26 cellular contexts compared by ENCODE assay signal in the genomic region with DNA sequence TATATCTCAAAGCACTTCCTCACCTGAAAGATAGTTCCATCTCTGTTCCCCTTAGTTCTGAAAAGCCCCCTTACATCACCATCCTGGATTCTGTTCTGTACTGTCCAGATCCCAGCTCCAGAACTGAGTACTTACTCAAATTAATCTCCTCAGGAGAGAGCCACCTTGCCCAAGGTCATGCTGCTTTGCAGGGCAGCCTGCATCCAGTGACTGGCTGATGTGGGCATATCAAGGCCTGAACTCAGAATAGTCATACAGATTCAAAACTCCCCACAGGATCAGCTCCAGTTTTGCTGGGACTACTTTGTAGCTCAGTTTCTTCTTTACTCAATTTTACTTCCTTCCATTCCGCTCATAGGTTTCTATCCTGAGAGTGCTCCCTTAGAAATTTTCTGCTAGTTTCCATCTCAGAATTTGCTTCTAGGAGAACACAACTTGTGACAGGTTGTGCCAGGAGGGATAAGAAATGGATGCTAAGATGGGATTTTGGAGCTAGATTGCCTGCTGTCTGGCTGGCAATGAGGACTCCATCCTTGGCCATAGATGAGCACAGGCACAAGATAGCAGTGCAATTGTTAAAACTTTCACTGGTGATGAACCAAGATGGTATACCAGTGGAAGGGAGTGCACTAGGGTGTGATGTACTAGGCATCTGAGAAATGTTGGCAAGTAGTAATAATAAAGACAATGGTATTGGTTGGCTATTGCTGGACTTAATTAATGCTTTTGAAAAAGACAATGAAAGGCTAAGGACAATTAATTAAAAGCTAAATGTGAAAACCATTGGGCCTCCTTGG. TPM values are rescaled to one million over a fixed set of nuclear protein-coding genes. Genes with fewer than 3 reads are reported as not detected.
DNase-seq lines count a peak whose midpoint lies in the region; ATAC-seq and TF ChIP-seq lines count a peak whose summit lies in the region.
"Had no signal": no experiment of that assay in that cellular context is flagged by ENCODE, and none has a peak within 500 bp of the region (broad histone marks: within the 10 kb centered on the region; RNA-seq: fewer than 3 reads in every experiment).

No MANE protein-coding gene starts in this region.

- H3K9me3 Mint-ChIP-seq in CD14-positive monocyte (peaks cover 0 to 3% (median 0%) of the 10 kb centered on the region in 7 donors), immature natural killer cell (no peaks in the 10 kb centered on the region)
- H3K9me3 Mint-ChIP-seq: memory B cell; stimulated activated naive CD8-positive, alpha-beta T cell treated with anti-CD3 and anti-CD28 coated beads, Interleukin-15, amount 100 ng/mL, for 72 hours had no signal

- peak; percentile 52 to 61 for DNase-seq in NOMO-1 (lab: John Stamatoyannopoulos, UW; ENCODE audit: unreplicated experiment in 2 of 2)
- no peak for DNase-seq in NOMO-1 treated with dmso at 0.1 percent for 144 hours (lab: John Stamatoyannopoulos, UW; ENCODE audit: unreplicated experiment)
- no peak for DNase-seq in CD14-positive monocyte (ENCODE audit: low spot score)
- DNase-seq in NB4 (ENCODE audit: low read depth) = no peak
- DNase-seq in immature natural killer cell = no peak
- DNase-seq in brain microvascular endothelial cell = no peak
- DNase-seq in occipital lobe (lab: John Stamatoyannopoulos, UW) = no peak
- DNase-seq: cortex of kidney; effector memory CD4-positive, alpha-beta T cell; glutamatergic neuron; KBM-7; left lung; MG63; NCI-H1417 treated with DMSO at 0.1 percent for 48 hours; NCI-H2081; NCI-H524 treated with DMSO at 0.1 percent for 48 hours; NK-92 treated with Interleukin-12 subunit alpha and Interleukin-12 subunit beta, amount 100 ng/mL, for 24 hours; posterior cingulate gyrus; SIG-M5; stimulated activated CD4-positive, alpha-beta T cell treated with anti-CD3 and anti-CD28 coated beads, Interleukin-1b, Interleukin-23, amount 100 ng/mL, for 48 hours; stimulated activated naive CD8-positive, alpha-beta T cell treated with anti-CD3 and anti-CD28 coated beads, Interleukin-15, amount 100 ng/mL, for 72 hours had no signal

- H3K36me3 Mint-ChIP-seq in CD14-positive monocyte = peaks cover 43 to 66% of the 10 kb centered on the region in 2 donors
- H3K36me3 Mint-ChIP-seq in immature natural killer cell = peaks cover 18 to 44% (median 30%) of the 10 kb centered on the region in 3 donors

- ATAC-seq in HG03025 (IDR thresholded peaks at IDR 0.05; ENCODE audit: low FRiP score, unreplicated experiment) = no peak
- ATAC-seq: left lung; stimulated activated naive CD8-positive, alpha-beta T cell treated with anti-CD3 and anti-CD28 coated beads, Interleukin-15, amount 100 ng/mL, for 72 hours had no signal

- no peak overlapping the region for H3K27ac ChIP-seq in brain microvascular endothelial cell
- H3K27ac ChIP-seq: 22Rv1, C4-2B, right atrium auricular region had no signal

- H3K27me3 Mint-ChIP-seq in CD14-positive monocyte (ENCODE audit: low read depth in 3 of 3) = no peaks in the 10 kb centered on the region
- H3K27me3 Mint-ChIP-seq in immature natural killer cell (ENCODE audit: low read depth in 3 of 3) = peaks cover 8 to 12% (median 11%) of the 10 kb centered on the region in 3 donors
- H3K27me3 Mint-ChIP-seq: memory B cell; stimulated activated naive CD8-positive, alpha-beta T cell treated with anti-CD3 and anti-CD28 coated beads, Interleukin-15, amount 100 ng/mL, for 72 hours had no signal

- intact Hi-C loops in CD14-positive monocyte (cut with micrococcal nuclease) = no loop called here

- in situ Hi-C loops in brain microvascular endothelial cell (cut with HindIII; ENCODE audit: low pct_ligation_motif_present, low sequenced_read_pairs) = no loop called here

- TF ChIP-seq CTCF in CD14-positive monocyte (IDR thresholded peaks at IDR 0.05) (no peak), NB4 (IDR thresholded peaks at IDR 0.05; ENCODE audit: low read depth, low read length) (no peak), brain microvascular endothelial cell (IDR thresholded peaks at IDR 0.05; ENCODE audit: low read depth, low read length, missing control alignments) (no peak)

- H3K4me3 Mint-ChIP-seq in CD14-positive monocyte (no peak overlapping the region), immature natural killer cell (peak overlapping the region in 1 of 5 donors; percentile 33)
- H3K4me3 Mint-ChIP-seq: memory B cell; stimulated activated naive CD8-positive, alpha-beta T cell treated with anti-CD3 and anti-CD28 coated beads, Interleukin-15, amount 100 ng/mL, for 72 hours had no signal

- peaks cover 33% of the 10 kb centered on the region for H3K36me3 ChIP-seq in brain microvascular endothelial cell (replicated peaks)
- H3K36me3 ChIP-seq: MG63 had no signal

- H3K4me3 ChIP-seq in NB4 (ENCODE audit: low read depth, low read length) (no peak overlapping the region), brain microvascular endothelial cell (ENCODE audit: low read depth, low read length) (no peak overlapping the region)
- H3K4me3 ChIP-seq: left lung, MG63, right atrium auricular region had no signal

- H3K27me3 ChIP-seq in brain microvascular endothelial cell (replicated peaks) = no peaks in the 10 kb centered on the region
- H3K27me3 ChIP-seq: left lung, MG63, right atrium auricular region had no signal

- peaks cover 27% of the 10 kb centered on the region for H3K4me1 Mint-ChIP-seq in CD14-positive monocyte
- peaks cover 56 to 71% of the 10 kb centered on the region in 2 donors for H3K4me1 Mint-ChIP-seq in immature natural killer cell

- peak; percentile 34 for TF ChIP-seq POLR2A in NB4 (IDR thresholded peaks at IDR 0.05; ENCODE audit: extremely low read depth, insufficient read length)

- H3K27ac Mint-ChIP-seq in CD14-positive monocyte (peak overlapping the region; percentile 66 to 88 (median 81)), immature natural killer cell (peak overlapping the region; percentile 68 to 92 (median 79))
- H3K27ac Mint-ChIP-seq: memory B cell had no signal

RNA-seq across cellular contexts. Expression of gene SRGN, which starts 17.3 kb away (rescaled TPM):
- polyA plus RNA-seq in CD14-positive monocyte (1,000 to 10,000 TPM; 1,724 to 1,859 TPM), immature natural killer cell (1,000 to 10,000 TPM in 2 of 3 donors, 100 to 1,000 TPM in 1; 910 to 1,240 (median 1,143) TPM)
- 24.8 TPM for total RNA-seq in occipital lobe

RNA-seq across cellular contexts. Expression of gene VPS26A, which starts 18.8 kb away (rescaled TPM):
- polyA plus RNA-seq in CD14-positive monocyte (10 to 100 TPM; 42.1 to 58.3 TPM), immature natural killer cell (10 to 100 TPM; 43.8 to 70.1 (median 57.7) TPM)
- 56.6 TPM for total RNA-seq in occipital lobe

Comparison
In these comparisons a context has a peak if more than half of its experiments do, and no peak if none do; other contexts are left out.
1. DNase-seq: peak in NOMO-1 (2 of 2); none in NOMO-1 treated with dmso at 0.1 percent for 144 hours (single experiment), CD14-positive monocyte (single experiment), NB4 (single experiment), immature natural killer cell (0 of 3), brain microvascular endothelial cell (single experiment) and occipital lobe (single experiment).